In the genomic region with DNA sequence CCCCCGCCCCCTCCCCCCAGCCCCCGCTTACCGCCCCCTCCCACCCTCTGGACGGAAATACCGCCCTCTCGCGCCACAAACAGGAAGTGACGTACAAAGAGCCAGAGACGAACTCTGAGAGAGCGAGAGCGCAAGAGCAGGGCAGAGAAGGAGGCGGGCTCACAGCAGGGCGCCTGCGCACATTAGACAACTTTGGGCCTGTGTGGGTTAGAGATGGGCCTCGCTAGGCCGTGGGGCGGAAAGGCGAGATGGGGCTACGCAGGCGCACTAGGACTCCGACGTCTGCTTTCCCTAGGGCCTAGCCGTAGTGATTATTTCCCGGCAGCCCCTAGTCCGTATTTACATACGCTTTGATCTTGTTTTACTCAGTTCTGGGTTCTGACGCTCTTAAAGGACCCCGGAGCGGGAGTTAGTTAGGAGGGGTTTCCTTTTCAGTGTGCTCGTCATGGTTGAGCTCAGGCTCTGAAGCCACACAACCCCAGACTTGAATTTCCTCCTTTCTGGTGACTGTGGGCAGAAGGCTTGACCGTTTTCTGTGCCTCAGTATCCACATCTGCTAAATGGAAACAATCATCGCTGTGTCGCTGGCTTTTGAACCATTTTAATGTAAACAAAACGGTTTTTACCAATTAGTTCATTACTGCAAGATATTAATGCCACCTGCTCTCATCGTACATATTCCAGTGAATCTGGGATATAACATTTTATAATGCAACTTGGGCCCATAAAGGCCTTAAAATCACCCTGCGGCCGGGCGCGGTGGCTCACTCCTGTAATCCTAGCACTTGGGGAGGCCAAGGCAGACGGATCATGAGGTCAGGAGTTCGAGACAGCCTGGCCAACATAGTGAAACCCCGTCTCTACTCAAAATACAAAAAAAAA, we compare ENCODE assay signal across 1 cellular context.
A peak's percentile ranks its signal among the peaks of the same experiment; 100 is the strongest.
TF ChIP-seq lines count a peak whose summit lies in the region.

No MANE protein-coding gene starts in this region.

TF ChIP-seq in HCT116, 20 proteins besides CTCF, POLR2A, EP300 and RAD21 (continued from another document):
- TF ChIP-seq REST (IDR thresholded peaks at IDR 0.05; ENCODE audit: low read depth) (no peak), EZH2 (IDR thresholded peaks at IDR 0.05) (no peak), ELF1 (IDR thresholded peaks at IDR 0.05; ENCODE audit: borderline replicate concordance, low read depth) (no peak), ZNF274 (IDR thresholded peaks at IDR 0.05; ENCODE audit: low read depth, low read length) (no peak), YY1 (IDR thresholded peaks at IDR 0.05; ENCODE audit: extremely low read depth, insufficient replicate concordance, low read depth, low read length) (peak; percentile 4), CEBPB (IDR thresholded peaks at IDR 0.05; ENCODE audit: low read depth) (no peak), SRF (IDR thresholded peaks at IDR 0.05; ENCODE audit: low read depth) (no peak), SP1 (IDR thresholded peaks at IDR 0.05; ENCODE audit: low read depth) (no peak; the same call in 1 of the 2 replicates), POLR2AphosphoS5 (IDR thresholded peaks at IDR 0.05; ENCODE audit: low read depth, low read length) (peak; percentile 63), FOSL1 (IDR thresholded peaks at IDR 0.05; ENCODE audit: low read depth) (no peak), ZFX (IDR thresholded peaks at IDR 0.05) (peak; percentile 52; the same call in 1 of the 2 replicates), CBX3 (IDR thresholded peaks at IDR 0.05; ENCODE audit: low read depth) (no peak), SIN3A (IDR thresholded peaks at IDR 0.05; ENCODE audit: low read depth) (no peak)
- TF ChIP-seq, protein P1, sequence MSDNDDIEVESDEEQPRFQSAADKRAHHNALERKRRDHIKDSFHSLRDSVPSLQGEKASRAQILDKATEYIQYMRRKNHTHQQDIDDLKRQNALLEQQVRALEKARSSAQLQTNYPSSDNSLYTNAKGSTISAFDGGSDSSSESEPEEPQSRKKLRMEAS (IDR thresholded peaks at IDR 0.05), result peak; percentile 80
